8 cellular contexts compared by ENCODE assay signal in genomic region chr7:131109011-131109756, GRCh38.
A peak's percentile ranks its signal among the peaks of the same experiment; 100 is the strongest.
DNase-seq lines count a peak whose midpoint lies in the region; ATAC-seq and TF ChIP-seq lines count a peak whose summit lies in the region.

No MANE protein-coding gene starts in this region.

- H3K9me3 ChIP-seq in HUES64 (ENCODE audit: insufficient read depth, low read depth, low read length) (no peaks in the 10 kb centered on the region), lung (ENCODE audit: control insufficient read depth in 2 of 2, insufficient read depth in 1 of 2, low read length in 1 of 2) (no peaks in the 10 kb centered on the region), vagina (no peaks in the 10 kb centered on the region)

- H3K4me3 ChIP-seq in AG10803 (ENCODE audit: low read length) (peak overlapping the region; percentile 80), HUES64 (ENCODE audit: low read length) (peak overlapping the region; percentile 76), lung (peak overlapping the region; percentile 34), vagina (peak overlapping the region; percentile 87 to 100)

- intact Hi-C loops in vagina (cut with DNase I) = loop anchor here (10.0 kb wide), 3 partner anchors 106 to 316 kb away; no protein-coding TSS in a partner anchor

- H3K4me1 Mint-ChIP-seq in brain = peaks cover 45% of the 10 kb centered on the region

- peak overlapping the region; percentile 90 for H3K9ac ChIP-seq in HUES64 (ENCODE audit: low read depth, low read length)

- peaks cover 65% of the 10 kb centered on the region for H3K27me3 Mint-ChIP-seq in brain

- H3K27ac ChIP-seq in HUES64 (ENCODE audit: low read depth, low read length) (peak overlapping the region; percentile 92), lung (ENCODE audit: low read depth in 1 of 2, low read length in 1 of 2) (peak overlapping the region; percentile 77 to 85), vagina (peak overlapping the region; percentile 100)

- WGBS in HUES64 = 33% methylated on average over 6 of the region's 6 CpGs
- WGBS in lung, 2 donors = 57 to 68% methylated on average over 6 of the region's 6 CpGs

- TF ChIP-seq CTCF in AG10803 (conservative IDR thresholded peaks at IDR 0.05; ENCODE audit: low read length) = no peak
- TF ChIP-seq CTCF in brain (conservative IDR thresholded peaks at IDR 0.05) = no peak
- TF ChIP-seq CTCF in lung (IDR thresholded peaks at IDR 0.05; ENCODE audit: control extremely low read depth, extremely low read depth) = no peak
- no peak for TF ChIP-seq CTCF in vagina (IDR thresholded peaks at IDR 0.05)

- H3K36me3 ChIP-seq in HUES64 (ENCODE audit: insufficient read depth, low read length) (no peaks in the 10 kb centered on the region), lung (ENCODE audit: control insufficient read depth in 2 of 2, insufficient read depth in 2 of 2, low read length in 2 of 2) (no peaks in the 10 kb centered on the region), vagina (no peaks in the 10 kb centered on the region)

- H3K4me1 ChIP-seq in HUES64 (ENCODE audit: insufficient read depth, low read length) = peaks cover 28% of the 10 kb centered on the region
- H3K4me1 ChIP-seq in lung (ENCODE audit: control insufficient read depth in 2 of 2, insufficient read depth in 2 of 2, low read length in 2 of 2) = peaks cover 2 to 17% of the 10 kb centered on the region in 2 donors
- H3K4me1 ChIP-seq in vagina = peaks cover 25% of the 10 kb centered on the region

- no peak for TF ChIP-seq POLR2A in vagina (IDR thresholded peaks at IDR 0.05)

- H3K4me3 Mint-ChIP-seq in brain = peak overlapping the region; percentile 86 to 99 (median 96)

- no peaks in the 10 kb centered on the region for H3K36me3 Mint-ChIP-seq in brain

- H3K27me3 ChIP-seq in HUES64 (ENCODE audit: insufficient read depth, low read length) (peaks cover 42% of the 10 kb centered on the region), lung (ENCODE audit: control insufficient read depth, insufficient read depth) (no peaks in the 10 kb centered on the region), vagina (no peaks in the 10 kb centered on the region)

- ATAC-seq in lung (ENCODE audit: insufficient read depth, low FRiP score) (no peak), GM19328 (IDR thresholded peaks at IDR 0.05; ENCODE audit: unreplicated experiment) (no peak)

- peak overlapping the region; percentile 52 to 99 (median 96) for H3K27ac Mint-ChIP-seq in brain

- peak; percentile 68 for DNase-seq in AG10803 (ENCODE audit: low read depth)
- DNase-seq in lung (ENCODE audit: low spot score) = no peak
- no peak for DNase-seq in vagina (ENCODE audit: extremely low spot score in 2 of 2)
- no peak for DNase-seq in epidermal melanocyte (ENCODE audit: insufficient read length, low spot score)
- DNase-seq in NCI-H1436 (lab: John Stamatoyannopoulos, UW) = no peak

- H3K9me3 Mint-ChIP-seq in brain = no peaks in the 10 kb centered on the region

Comparison
In these comparisons a context has a peak if more than half of its experiments do, and no peak if none do; other contexts are left out.
1. H3K4me3 ChIP-seq: peak in every context shown above with its lines; median percentile 94 in vagina; 80 in AG10803; 76 in HUES64; 34 in lung.